Comparison of ENCODE assay signal across 8 cellular contexts in the genomic region with DNA sequence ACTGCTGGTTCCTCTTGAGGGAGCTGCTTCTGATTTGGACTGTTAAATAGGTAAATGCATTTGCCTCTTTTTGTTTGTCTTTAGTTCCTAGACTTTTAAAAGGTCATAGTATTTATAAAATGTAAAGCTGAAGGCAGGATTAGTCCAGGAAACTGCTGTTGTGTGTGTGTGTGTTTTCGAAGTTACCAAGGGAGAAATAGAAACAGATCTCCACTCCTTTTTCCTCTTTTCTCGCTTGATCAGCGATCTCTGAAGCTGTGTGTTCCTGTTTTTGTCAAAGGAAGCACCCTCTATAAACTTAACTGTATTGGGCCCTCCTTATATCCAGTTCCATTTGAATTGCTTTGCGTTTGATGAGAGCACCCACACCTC. TPM values are rescaled to one million over a fixed set of nuclear protein-coding genes. Genes with fewer than 3 reads are reported as not detected.
DNase-seq lines count a peak whose midpoint lies in the region; TF ChIP-seq lines count a peak whose summit lies in the region.

No MANE protein-coding gene starts in this region.

- peak overlapping the region; percentile 91 for H3K14ac ChIP-seq in trophoblast cell (ENCODE audit: low read length)

- no peak overlapping the region for H3K23ac ChIP-seq in trophoblast cell (ENCODE audit: low read length)

- no peaks in the 10 kb centered on the region for H3K9me3 ChIP-seq in WERI-Rb-1 (ENCODE audit: severe bottlenecking)
- H3K9me3 ChIP-seq in trophoblast cell (ENCODE audit: insufficient read depth, low read depth, low read length): no peaks in the 10 kb centered on the region

- no peak overlapping the region for H4K8ac ChIP-seq in trophoblast cell (ENCODE audit: low read depth, low read length)

- no peaks in the 10 kb centered on the region for H3K27me3 ChIP-seq in WERI-Rb-1 (ENCODE audit: insufficient read depth, low read depth, severe bottlenecking)
- no peaks in the 10 kb centered on the region for H3K27me3 ChIP-seq in trophoblast cell (ENCODE audit: insufficient read depth, low read length)

- WGBS in trophoblast cell (ENCODE audit: extremely low coverage, insufficient coverage, insufficient read length): no CpG with 5 or more reads among the region's 4 CpGs

- peaks cover 12% of the 10 kb centered on the region for H3K79me2 ChIP-seq in trophoblast cell (ENCODE audit: control insufficient read depth, insufficient read depth, low read length, poor library complexity)

- peak overlapping the region; percentile 81 for H3K27ac ChIP-seq in WERI-Rb-1
- peak overlapping the region; percentile 70 for H3K27ac ChIP-seq in trophoblast cell (ENCODE audit: low read depth, low read length)

- peak overlapping the region; percentile 90 for H2BK5ac ChIP-seq in trophoblast cell (ENCODE audit: low read depth, low read length, poor library complexity)

- no peak overlapping the region for H3K18ac ChIP-seq in trophoblast cell (ENCODE audit: low read length)

- H3K4me3 ChIP-seq in WERI-Rb-1 (ENCODE audit: low read depth, low read length) (peak overlapping the region; percentile 100), trophoblast cell (ENCODE audit: low read depth, low read length) (peak overlapping the region; percentile 93)

- no peak overlapping the region for H2BK12ac ChIP-seq in trophoblast cell (ENCODE audit: low read length)

- H3K79me1 ChIP-seq in trophoblast cell (ENCODE audit: low read length): peaks cover 12% of the 10 kb centered on the region

- H3K9ac ChIP-seq in trophoblast cell (ENCODE audit: low read length): peak overlapping the region; percentile 94

- peak overlapping the region; percentile 64 for H3K4me2 ChIP-seq in trophoblast cell (ENCODE audit: low read length)

- H4K91ac ChIP-seq in trophoblast cell (ENCODE audit: low read depth, low read length): peak overlapping the region; percentile 90

- H2AFZ ChIP-seq in trophoblast cell (ENCODE audit: insufficient read depth, low read length, poor library complexity): no peak overlapping the region

- peak; percentile 68 to 76 for DNase-seq in AML-193 (lab: John Stamatoyannopoulos, UW)
- peak; percentile 14 for DNase-seq in HT1080 (ENCODE audit: low read depth)
- no peak for DNase-seq in WERI-Rb-1
- DNase-seq in globus pallidus (ENCODE audit: low spot score): peak; percentile 52
- DNase-seq in trophoblast cell: no peak
- DNase-seq in activated gamma-delta T cell (lab: John Stamatoyannopoulos, UW): no peak
- no peak for DNase-seq in activated effector memory CD4-positive, alpha-beta T cell treated with anti-CD3 and anti-CD28 coated beads, Interleukin-2, amount 50 U/mL, for 16 hours
- DNase-seq in activated CD8-positive, alpha-beta memory T cell treated with anti-CD3 and anti-CD28 coated beads, Interleukin-2, amount 50 U/mL, for 4 hours: no peak

- H3K4me1 ChIP-seq in trophoblast cell (ENCODE audit: control insufficient read depth in 1 of 2, insufficient read depth in 2 of 2, low read length in 2 of 2): peaks cover 3 to 14% of the 10 kb centered on the region in 2 experiments

- no peak overlapping the region for H2AK5ac ChIP-seq in trophoblast cell (ENCODE audit: low read length)

- H3K36me3 ChIP-seq in WERI-Rb-1 (peaks cover 5% of the 10 kb centered on the region; the same call in 1 of the 2 replicates), trophoblast cell (ENCODE audit: control insufficient read depth in 1 of 2, insufficient read depth in 2 of 2, low read length in 2 of 2) (no peaks in the 10 kb centered on the region)

- no peak for TF ChIP-seq CTCF in WERI-Rb-1 (IDR thresholded peaks at IDR 0.05; ENCODE audit: low read depth, low read length)

- no peak overlapping the region for H2BK120ac ChIP-seq in trophoblast cell (ENCODE audit: insufficient read depth, low read length, poor library complexity)

- H3K4ac ChIP-seq in trophoblast cell (ENCODE audit: low read depth, low read length): peak overlapping the region; percentile 93

- no peak overlapping the region for H4K12ac ChIP-seq in trophoblast cell (ENCODE audit: low read depth, low read length)

RNA-seq across cellular contexts. Expression of gene SNX2, which starts 0.8 kb away (rescaled TPM):
- 62.0 and 68.4 TPM in 2 replicates for total RNA-seq in HT1080 (2014; rRNA removed; shearing (Covaris generic))
- 67.2 and 82.1 TPM in 2 replicates for polyA plus RNA-seq in HT1080 (2015; cell fraction: cytosol; rRNA removed)
- 46.5 and 59.1 TPM in 2 replicates for polyA plus RNA-seq in HT1080 (2015; cell fraction: nucleus; rRNA removed)
- polyA plus RNA-seq in trophoblast cell (2013): 149 and 156 TPM in 2 replicates

Comparison
In these comparisons a context has a peak if more than half of its experiments do, and no peak if none do; other contexts are left out.
1. DNase-seq: peak in AML-193 (2 of 2), HT1080 (single experiment) and globus pallidus (single experiment); none in WERI-Rb-1 (single experiment), trophoblast cell (0 of 2), activated gamma-delta T cell (single experiment), activated effector memory CD4-positive, alpha-beta T cell treated with anti-CD3 and anti-CD28 coated beads, Interleukin-2, amount 50 U/mL, for 16 hours (single experiment) and activated CD8-positive, alpha-beta memory T cell treated with anti-CD3 and anti-CD28 coated beads, Interleukin-2, amount 50 U/mL, for 4 hours (single experiment).